8 cellular contexts compared by ENCODE assay signal in the genomic region with DNA sequence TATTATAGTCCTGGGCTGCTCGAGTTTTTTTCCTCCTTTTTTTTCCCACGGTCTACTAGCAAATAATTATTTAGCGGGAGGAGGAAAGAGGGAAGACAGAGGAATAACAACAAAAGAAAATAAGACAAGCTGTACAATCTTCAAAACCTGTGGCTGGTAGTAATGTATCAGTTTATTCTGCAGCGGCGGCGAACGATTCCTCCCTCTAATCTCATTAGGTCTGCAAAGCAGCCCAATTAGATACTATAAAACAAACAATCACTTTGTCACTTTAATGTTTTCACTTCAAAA. TPM values are rescaled to one million over a fixed set of nuclear protein-coding genes. Genes with fewer than 3 reads are reported as not detected.
A peak's percentile ranks its signal among the peaks of the same experiment; 100 is the strongest.
DNase-seq lines count a peak whose midpoint lies in the region; ATAC-seq and TF ChIP-seq lines count a peak whose summit lies in the region.

No MANE protein-coding gene starts in this region.

- peak overlapping the region; percentile 70 for H3K9ac ChIP-seq in OCI-LY1 (ENCODE audit: low read length)
- H3K9ac ChIP-seq in neuronal stem cell (ENCODE audit: low read depth, low read length, poor library complexity) = no peak overlapping the region

- peak overlapping the region; percentile 77 for H3K4me2 ChIP-seq in OCI-LY1 (ENCODE audit: low read length)
- H3K4me2 ChIP-seq in neuronal stem cell (ENCODE audit: insufficient read depth, low read length, poor library complexity, severe bottlenecking) = peak overlapping the region; percentile 99

- CTCF ChIA-PET in CD8-positive, alpha-beta memory T cell (lab: Charles Lee) = interaction anchor here (0.8 to 2.0 kb wide), 12 partner anchors 17 to 619 kb away, joined by 3 to 7 read pairs (median 4); no protein-coding TSS in a partner anchor

- H3K18ac ChIP-seq in neuronal stem cell (ENCODE audit: low read length) = no peak overlapping the region

- peaks cover 4% of the 10 kb centered on the region for H3K79me1 ChIP-seq in neuronal stem cell (ENCODE audit: low read depth, low read length)

- H2AFZ ChIP-seq in OCI-LY1 (ENCODE audit: low read length) (no peak overlapping the region), neuronal stem cell (ENCODE audit: low read length) (peak overlapping the region; percentile 89)

- H3K9me3 Mint-ChIP-seq in CD8-positive, alpha-beta memory T cell = peaks cover 0 to 3% (median 0%) of the 10 kb centered on the region in 5 donors

- H3K36me3 ChIP-seq in CD8-positive, alpha-beta memory T cell (ENCODE audit: insufficient read depth, low read length) = no peaks in the 10 kb centered on the region
- peaks cover 35% of the 10 kb centered on the region for H3K36me3 ChIP-seq in OCI-LY1 (ENCODE audit: insufficient read depth, low read length)
- peaks cover 0 to 18% of the 10 kb centered on the region in 2 donors for H3K36me3 ChIP-seq in neuronal stem cell (replicated peaks in 1 of 2; ENCODE audit: control insufficient read depth in 2 of 2, insufficient read depth in 2 of 2, low read length in 2 of 2)

- H4K91ac ChIP-seq in neuronal stem cell (ENCODE audit: low read depth, low read length, poor library complexity) = no peak overlapping the region

- H3K14ac ChIP-seq in neuronal stem cell (ENCODE audit: low read length) = no peak overlapping the region

- no CpG with 5 or more reads among the region's 7 CpGs for WGBS in neuronal stem cell (ENCODE audit: extremely low coverage in 2 of 2, insufficient read length in 2 of 2, insufficient replicate concordance in 1 of 2), 2 donors

- H3K27me3 ChIP-seq in CD8-positive, alpha-beta memory T cell (ENCODE audit: insufficient read depth, low read length, poor library complexity, severe bottlenecking) = no peaks in the 10 kb centered on the region
- no peaks in the 10 kb centered on the region for H3K27me3 ChIP-seq in OCI-LY1 (ENCODE audit: insufficient read depth, low read length)
- peaks cover 0 to 19% (median 0%) of the 10 kb centered on the region in 45 donors for H3K27me3 ChIP-seq in dorsolateral prefrontal cortex
- peaks cover 0 to 21% (median 11%) of the 10 kb centered on the region in 3 experiments for H3K27me3 ChIP-seq in neuronal stem cell (ENCODE audit: control insufficient read depth in 3 of 3, insufficient read depth in 3 of 3, low read depth in 1 of 3, low read length in 3 of 3)

- no peak overlapping the region for H2AK5ac ChIP-seq in neuronal stem cell (ENCODE audit: low read depth, low read length)

- no peak overlapping the region for H3K4ac ChIP-seq in neuronal stem cell (ENCODE audit: low read length)

- H3K27me3 Mint-ChIP-seq in CD8-positive, alpha-beta memory T cell = peaks cover 4 to 21% of the 10 kb centered on the region in 2 donors

- H3K4me3 Mint-ChIP-seq in CD8-positive, alpha-beta memory T cell = peak overlapping the region; percentile 94 to 100 (median 96)

- H2BK12ac ChIP-seq in neuronal stem cell (ENCODE audit: low read length) = no peak overlapping the region

- no peak for TF ChIP-seq CTCF in OCI-LY1 (IDR thresholded peaks at IDR 0.05; ENCODE audit: low read length)
- peak in 3 of 56 donors; percentile 3 to 29 (median 5) for TF ChIP-seq CTCF in dorsolateral prefrontal cortex (IDR thresholded peaks at IDR 0.05 in 54 of 56, conservative IDR thresholded peaks at IDR 0.05 in 2 of 56; ENCODE audit: low read depth in 1 of 56, partially characterized antibody in 56 of 56)

- H3K9me3 ChIP-seq in CD8-positive, alpha-beta memory T cell (ENCODE audit: low read length) = no peaks in the 10 kb centered on the region
- H3K9me3 ChIP-seq in OCI-LY1 (ENCODE audit: low read length) = no peaks in the 10 kb centered on the region
- H3K9me3 ChIP-seq in neuronal stem cell (replicated peaks in 1 of 2; ENCODE audit: control insufficient read depth in 2 of 2, insufficient read depth in 1 of 2, low read depth in 1 of 2, low read length in 2 of 2) = no peaks in the 10 kb centered on the region

- H2BK5ac ChIP-seq in neuronal stem cell (ENCODE audit: low read length) = no peak overlapping the region

- H3K4me1 ChIP-seq in CD8-positive, alpha-beta memory T cell (ENCODE audit: insufficient read depth, low read length) = peaks cover 57% of the 10 kb centered on the region
- H3K4me1 ChIP-seq in OCI-LY1 (ENCODE audit: insufficient read depth, low read length, severe bottlenecking) (peaks cover 51% of the 10 kb centered on the region), neuronal stem cell (ENCODE audit: control insufficient read depth in 2 of 2, insufficient read depth in 1 of 2, low read depth in 1 of 2, low read length in 2 of 2) (peaks cover 22 to 38% of the 10 kb centered on the region in 2 donors)

- 0 out of 2 replicates have a peak, but pooled peaks cover 5% of the 10 kb centered on the region for H3F3A ChIP-seq in OCI-LY1 (ENCODE audit: insufficient read depth, low read length)

- H4K20me1 ChIP-seq in OCI-LY1 (ENCODE audit: insufficient read depth, low read length) = no peaks in the 10 kb centered on the region

- H2BK120ac ChIP-seq in neuronal stem cell (ENCODE audit: low read depth, low read length) = no peak overlapping the region

- intact Hi-C loops in dorsolateral prefrontal cortex (cut with DNase I) = loop anchor here (5.0 to 10.0 kb wide), 7 partner anchors 36 to 623 kb away; no protein-coding TSS in a partner anchor

- H3K27ac Mint-ChIP-seq in CD8-positive, alpha-beta memory T cell = peak overlapping the region; percentile 90 to 100 (median 98)

- DNase-seq in CD8-positive, alpha-beta memory T cell = peak in 1 of 5 donors; percentile 6
- DNase-seq in dorsolateral prefrontal cortex (no peak), neuronal stem cell (ENCODE audit: low spot score) (no peak)

- peaks cover 41% of the 10 kb centered on the region for H3K79me2 ChIP-seq in OCI-LY1 (ENCODE audit: insufficient read depth, low read length)

- no peak overlapping the region for H3K23ac ChIP-seq in neuronal stem cell (ENCODE audit: low read depth, low read length, poor library complexity)

- H3K4me3 ChIP-seq in CD8-positive, alpha-beta memory T cell (ENCODE audit: low read length) = peak overlapping the region; percentile 86
- peak overlapping the region; percentile 87 for H3K4me3 ChIP-seq in OCI-LY1 (ENCODE audit: low read depth, low read length, poor library complexity, severe bottlenecking)
- H3K4me3 ChIP-seq in dorsolateral prefrontal cortex = peak overlapping the region; percentile 54 to 92 (median 78)
- H3K4me3 ChIP-seq in neuronal stem cell (ENCODE audit: low read length in 2 of 2) = peak overlapping the region in 1 of 2 donors; percentile 56

- peak overlapping the region; percentile 85 for H3K27ac ChIP-seq in CD8-positive, alpha-beta memory T cell (ENCODE audit: low read depth, low read length)
- H3K27ac ChIP-seq in OCI-LY1 (ENCODE audit: low read depth, low read length, poor library complexity, severe bottlenecking) (peak overlapping the region; percentile 77), dorsolateral prefrontal cortex (peak overlapping the region; percentile 77 to 100 (median 96)), neuronal stem cell (replicated peaks; ENCODE audit: low read length) (no peak overlapping the region)

- H3K9me2 ChIP-seq in OCI-LY1 (ENCODE audit: low read depth, low read length) = no peaks in the 10 kb centered on the region

- no peak overlapping the region for H2BK15ac ChIP-seq in neuronal stem cell (ENCODE audit: low read length)

- ATAC-seq in GM18873 (IDR thresholded peaks at IDR 0.05; ENCODE audit: low FRiP score, unreplicated experiment) (no peak), HG02973 (IDR thresholded peaks at IDR 0.05; ENCODE audit: unreplicated experiment) (no peak), HG03025 (IDR thresholded peaks at IDR 0.05; ENCODE audit: low FRiP score, unreplicated experiment) (no peak), GM21381 (IDR thresholded peaks at IDR 0.05; ENCODE audit: unreplicated experiment) (no peak)

- H3K36me3 Mint-ChIP-seq in CD8-positive, alpha-beta memory T cell = peaks cover 0 to 35% (median 1%) of the 10 kb centered on the region in 3 donors

- peaks cover 43 to 58% (median 49%) of the 10 kb centered on the region in 3 donors for H3K4me1 Mint-ChIP-seq in CD8-positive, alpha-beta memory T cell

- POLR2A ChIA-PET in CD8-positive, alpha-beta memory T cell (lab: Charles Lee) = interaction anchor here (0.6 to 3.0 kb wide), 14 partner anchors 38 to 645 kb away, joined by 3 to 14 read pairs (median 8); a partner anchor contains a TSS

- no peak overlapping the region for H4K8ac ChIP-seq in neuronal stem cell (ENCODE audit: low read depth, low read length)

RNA-seq across cellular contexts. Expression of a gene that starts 0.4 kb away (rescaled TPM):
- 10 to 100 TPM; 73.1 to 76.5 TPM for total RNA-seq in CD8-positive, alpha-beta memory T cell
- 19.4 TPM for polyA plus RNA-seq in CD8-positive, alpha-beta memory T cell
- 10 to 100 TPM; 22.5 to 97.6 (median 43.5) TPM for total RNA-seq in dorsolateral prefrontal cortex
- 27.4 TPM for polyA plus RNA-seq in neuronal stem cell (2013, experiment 1 of 2)
- 29.0 TPM for polyA plus RNA-seq in neuronal stem cell (2013, experiment 2 of 2)
